ENCODE assay signal across 1 cellular context in the genomic region with DNA sequence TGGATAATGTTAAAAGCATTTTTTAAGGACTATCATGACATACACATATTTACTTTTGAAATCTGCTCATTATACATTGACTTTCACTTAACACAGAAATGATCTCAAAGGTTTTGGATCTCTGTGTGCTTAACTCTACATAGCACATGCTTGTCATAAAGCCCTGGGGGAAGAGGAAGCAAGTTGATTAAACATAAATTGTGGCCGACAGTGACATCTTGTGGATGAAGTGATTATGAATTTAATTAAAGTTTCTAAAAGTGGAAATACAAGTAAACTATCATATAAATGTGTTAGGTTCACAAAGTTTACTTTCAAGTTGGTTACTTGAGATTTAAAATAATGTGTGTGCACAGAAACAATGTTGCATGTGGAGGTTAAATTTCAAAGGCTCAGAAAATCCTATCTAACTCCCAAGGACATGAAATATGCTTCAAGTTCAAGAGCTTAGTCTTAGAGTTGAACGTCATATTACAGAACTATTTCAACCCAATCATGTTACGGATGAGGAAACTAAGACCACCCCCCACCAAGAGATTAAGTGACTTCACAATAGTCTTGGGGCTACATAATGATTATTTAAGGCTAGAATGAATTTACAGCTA.
TF ChIP-seq lines count a peak whose summit lies in the region.

No MANE protein-coding gene starts in this region.

TF ChIP-seq in WTC11, 78 proteins besides CTCF, POLR2A, EP300 and RAD21 (continued from another document):
- TF ChIP-seq, protein P1, sequence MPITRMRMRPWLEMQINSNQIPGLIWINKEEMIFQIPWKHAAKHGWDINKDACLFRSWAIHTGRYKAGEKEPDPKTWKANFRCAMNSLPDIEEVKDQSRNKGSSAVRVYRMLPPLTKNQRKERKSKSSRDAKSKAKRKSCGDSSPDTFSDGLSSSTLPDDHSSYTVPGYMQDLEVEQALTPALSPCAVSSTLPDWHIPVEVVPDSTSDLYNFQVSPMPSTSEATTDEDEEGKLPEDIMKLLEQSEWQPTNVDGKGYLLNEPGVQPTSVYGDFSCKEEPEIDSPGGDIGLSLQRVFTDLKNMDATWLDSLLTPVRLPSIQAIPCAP (CRISPR knock-in tag; IDR thresholded peaks at IDR 0.05) = no peak
- TF ChIP-seq, protein P2, sequence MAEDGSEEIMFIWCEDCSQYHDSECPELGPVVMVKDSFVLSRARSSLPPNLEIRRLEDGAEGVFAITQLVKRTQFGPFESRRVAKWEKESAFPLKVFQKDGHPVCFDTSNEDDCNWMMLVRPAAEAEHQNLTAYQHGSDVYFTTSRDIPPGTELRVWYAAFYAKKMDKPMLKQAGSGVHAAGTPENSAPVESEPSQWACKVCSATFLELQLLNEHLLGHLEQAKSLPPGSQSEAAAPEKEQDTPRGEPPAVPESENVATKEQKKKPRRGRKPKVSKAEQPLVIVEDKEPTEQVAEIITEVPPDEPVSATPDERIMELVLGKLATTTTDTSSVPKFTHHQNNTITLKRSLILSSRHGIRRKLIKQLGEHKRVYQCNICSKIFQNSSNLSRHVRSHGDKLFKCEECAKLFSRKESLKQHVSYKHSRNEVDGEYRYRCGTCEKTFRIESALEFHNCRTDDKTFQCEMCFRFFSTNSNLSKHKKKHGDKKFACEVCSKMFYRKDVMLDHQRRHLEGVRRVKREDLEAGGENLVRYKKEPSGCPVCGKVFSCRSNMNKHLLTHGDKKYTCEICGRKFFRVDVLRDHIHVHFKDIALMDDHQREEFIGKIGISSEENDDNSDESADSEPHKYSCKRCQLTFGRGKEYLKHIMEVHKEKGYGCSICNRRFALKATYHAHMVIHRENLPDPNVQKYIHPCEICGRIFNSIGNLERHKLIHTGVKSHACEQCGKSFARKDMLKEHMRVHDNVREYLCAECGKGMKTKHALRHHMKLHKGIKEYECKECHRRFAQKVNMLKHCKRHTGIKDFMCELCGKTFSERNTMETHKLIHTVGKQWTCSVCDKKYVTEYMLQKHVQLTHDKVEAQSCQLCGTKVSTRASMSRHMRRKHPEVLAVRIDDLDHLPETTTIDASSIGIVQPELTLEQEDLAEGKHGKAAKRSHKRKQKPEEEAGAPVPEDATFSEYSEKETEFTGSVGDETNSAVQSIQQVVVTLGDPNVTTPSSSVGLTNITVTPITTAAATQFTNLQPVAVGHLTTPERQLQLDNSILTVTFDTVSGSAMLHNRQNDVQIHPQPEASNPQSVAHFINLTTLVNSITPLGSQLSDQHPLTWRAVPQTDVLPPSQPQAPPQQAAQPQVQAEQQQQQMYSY (CRISPR knock-in tag; IDR thresholded peaks at IDR 0.05) = no peak
- TF ChIP-seq, protein P3, sequence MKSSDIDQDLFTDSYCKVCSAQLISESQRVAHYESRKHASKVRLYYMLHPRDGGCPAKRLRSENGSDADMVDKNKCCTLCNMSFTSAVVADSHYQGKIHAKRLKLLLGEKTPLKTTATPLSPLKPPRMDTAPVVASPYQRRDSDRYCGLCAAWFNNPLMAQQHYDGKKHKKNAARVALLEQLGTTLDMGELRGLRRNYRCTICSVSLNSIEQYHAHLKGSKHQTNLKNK (CRISPR knock-in tag; IDR thresholded peaks at IDR 0.05) = no peak
- TF ChIP-seq, protein P4, sequence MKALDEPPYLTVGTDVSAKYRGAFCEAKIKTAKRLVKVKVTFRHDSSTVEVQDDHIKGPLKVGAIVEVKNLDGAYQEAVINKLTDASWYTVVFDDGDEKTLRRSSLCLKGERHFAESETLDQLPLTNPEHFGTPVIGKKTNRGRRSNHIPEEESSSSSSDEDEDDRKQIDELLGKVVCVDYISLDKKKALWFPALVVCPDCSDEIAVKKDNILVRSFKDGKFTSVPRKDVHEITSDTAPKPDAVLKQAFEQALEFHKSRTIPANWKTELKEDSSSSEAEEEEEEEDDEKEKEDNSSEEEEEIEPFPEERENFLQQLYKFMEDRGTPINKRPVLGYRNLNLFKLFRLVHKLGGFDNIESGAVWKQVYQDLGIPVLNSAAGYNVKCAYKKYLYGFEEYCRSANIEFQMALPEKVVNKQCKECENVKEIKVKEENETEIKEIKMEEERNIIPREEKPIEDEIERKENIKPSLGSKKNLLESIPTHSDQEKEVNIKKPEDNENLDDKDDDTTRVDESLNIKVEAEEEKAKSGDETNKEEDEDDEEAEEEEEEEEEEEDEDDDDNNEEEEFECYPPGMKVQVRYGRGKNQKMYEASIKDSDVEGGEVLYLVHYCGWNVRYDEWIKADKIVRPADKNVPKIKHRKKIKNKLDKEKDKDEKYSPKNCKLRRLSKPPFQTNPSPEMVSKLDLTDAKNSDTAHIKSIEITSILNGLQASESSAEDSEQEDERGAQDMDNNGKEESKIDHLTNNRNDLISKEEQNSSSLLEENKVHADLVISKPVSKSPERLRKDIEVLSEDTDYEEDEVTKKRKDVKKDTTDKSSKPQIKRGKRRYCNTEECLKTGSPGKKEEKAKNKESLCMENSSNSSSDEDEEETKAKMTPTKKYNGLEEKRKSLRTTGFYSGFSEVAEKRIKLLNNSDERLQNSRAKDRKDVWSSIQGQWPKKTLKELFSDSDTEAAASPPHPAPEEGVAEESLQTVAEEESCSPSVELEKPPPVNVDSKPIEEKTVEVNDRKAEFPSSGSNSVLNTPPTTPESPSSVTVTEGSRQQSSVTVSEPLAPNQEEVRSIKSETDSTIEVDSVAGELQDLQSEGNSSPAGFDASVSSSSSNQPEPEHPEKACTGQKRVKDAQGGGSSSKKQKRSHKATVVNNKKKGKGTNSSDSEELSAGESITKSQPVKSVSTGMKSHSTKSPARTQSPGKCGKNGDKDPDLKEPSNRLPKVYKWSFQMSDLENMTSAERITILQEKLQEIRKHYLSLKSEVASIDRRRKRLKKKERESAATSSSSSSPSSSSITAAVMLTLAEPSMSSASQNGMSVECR (CRISPR knock-in tag; IDR thresholded peaks at IDR 0.05; ENCODE audit: borderline replicate concordance) = no peak
- TF ChIP-seq, protein P5, sequence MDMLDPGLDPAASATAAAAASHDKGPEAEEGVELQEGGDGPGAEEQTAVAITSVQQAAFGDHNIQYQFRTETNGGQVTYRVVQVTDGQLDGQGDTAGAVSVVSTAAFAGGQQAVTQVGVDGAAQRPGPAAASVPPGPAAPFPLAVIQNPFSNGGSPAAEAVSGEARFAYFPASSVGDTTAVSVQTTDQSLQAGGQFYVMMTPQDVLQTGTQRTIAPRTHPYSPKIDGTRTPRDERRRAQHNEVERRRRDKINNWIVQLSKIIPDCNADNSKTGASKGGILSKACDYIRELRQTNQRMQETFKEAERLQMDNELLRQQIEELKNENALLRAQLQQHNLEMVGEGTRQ (CRISPR knock-in tag; IDR thresholded peaks at IDR 0.05) = no peak
- no peak for TF ChIP-seq GABPB1 (CRISPR knock-in tag; IDR thresholded peaks at IDR 0.05)
- TF ChIP-seq, protein P6, sequence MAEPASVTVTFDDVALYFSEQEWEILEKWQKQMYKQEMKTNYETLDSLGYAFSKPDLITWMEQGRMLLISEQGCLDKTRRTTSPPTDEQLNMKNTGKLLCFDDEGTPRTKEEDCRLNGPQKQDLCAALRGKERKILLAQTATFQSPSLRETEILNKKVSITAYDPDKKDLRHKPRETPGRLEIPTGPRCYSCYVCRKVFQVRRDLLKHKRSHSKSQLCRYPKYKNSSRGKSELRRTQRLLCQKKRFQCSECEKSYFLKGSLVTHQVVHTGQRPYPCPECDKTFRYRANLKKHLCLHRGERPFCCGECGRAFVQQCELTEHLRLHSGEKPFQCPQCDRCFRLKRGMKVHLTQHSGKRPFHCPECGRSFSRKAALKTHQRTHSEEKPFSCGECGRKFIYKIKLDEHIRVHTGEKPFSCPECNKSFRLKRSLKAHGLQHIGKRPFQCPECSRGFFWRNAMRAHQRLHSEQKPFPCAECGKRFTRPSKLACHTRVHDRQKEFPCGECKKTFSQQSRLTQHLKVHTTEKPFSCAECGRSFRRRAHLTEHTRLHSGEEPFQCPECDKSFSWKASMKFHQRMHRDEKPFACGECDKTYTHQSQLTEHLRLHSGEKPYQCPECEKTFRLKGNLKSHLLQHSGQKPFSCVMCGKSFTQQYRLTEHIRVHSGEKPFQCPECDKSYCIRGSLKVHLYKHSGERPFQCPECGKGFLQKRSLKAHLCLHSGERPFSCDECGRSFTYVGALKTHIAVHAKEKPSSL (CRISPR knock-in tag; conservative IDR thresholded peaks at IDR 0.05) = no peak
